In the genomic region with DNA sequence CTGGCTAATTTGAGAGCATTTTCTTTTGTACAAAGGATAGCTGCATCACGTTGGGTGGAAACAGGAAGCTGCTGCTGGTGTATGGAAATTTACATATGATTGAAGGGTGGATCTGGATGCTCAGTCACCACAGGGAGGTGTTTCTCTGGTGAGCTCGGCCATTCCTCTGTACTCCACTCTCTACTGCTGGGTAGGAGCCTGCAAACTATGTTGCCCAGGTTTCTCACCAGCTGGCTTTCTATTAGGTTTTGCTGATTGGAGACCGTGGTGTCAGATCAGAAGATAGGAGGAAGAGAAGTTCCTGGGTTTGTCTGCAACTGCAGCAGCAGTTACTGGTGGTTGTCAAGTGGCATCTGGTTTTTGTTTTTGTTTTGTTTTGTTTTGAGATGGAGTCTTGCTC, we compare ENCODE assay signal across 16 cellular contexts.
DNase-seq lines count a peak whose midpoint lies in the region; ATAC-seq, FAIRE-seq and TF ChIP-seq lines count a peak whose summit lies in the region.
"Had no signal": no experiment of that assay in that cellular context is flagged by ENCODE, and none has a peak within 500 bp of the region (broad histone marks: within the 10 kb centered on the region; RNA-seq: fewer than 3 reads in every experiment).

No MANE protein-coding gene starts in this region.

- no peak for TF ChIP-seq CTCF in K562 (IDR thresholded peaks at IDR 0.05 in 2 of 3, conservative IDR thresholded peaks at IDR 0.05 in 1 of 3; ENCODE audit: insufficient read depth in 2 of 3, low read depth in 1 of 3, low read length in 3 of 3)
- no peak for TF ChIP-seq CTCF in coronary artery (IDR thresholded peaks at IDR 0.05)

- no peak overlapping the region for H3K9ac ChIP-seq in K562 (ENCODE audit: insufficient read depth in 1 of 2, low read depth in 2 of 2, low read length in 2 of 2)
- H3K9ac ChIP-seq: KMS-11 had no signal

- 22% methylated on average over 3 of the region's 3 CpGs for WGBS in K562 (ENCODE audit: insufficient coverage, low coverage, missing lambda C conversion rate)

- intact Hi-C loops in K562 (cut with micrococcal nuclease) = no loop called here

- H3K4me1 ChIP-seq in K562 (replicated peaks in 1 of 2; ENCODE audit: control insufficient read depth in 2 of 2, insufficient read depth in 2 of 2, low read length in 2 of 2) = no peaks in the 10 kb centered on the region

- H3K9me1 ChIP-seq in K562 (ENCODE audit: control insufficient read depth, insufficient read depth, low read length) = no peaks in the 10 kb centered on the region

- no peak for FAIRE-seq in K562 (lab: Jason Lieb, UNC)
- FAIRE-seq: keratinocyte, urothelium cell line had no signal

- H3K79me2 ChIP-seq in K562 (ENCODE audit: control insufficient read depth, insufficient read depth, low read length) = no peaks in the 10 kb centered on the region

- no peak overlapping the region for H2AFZ ChIP-seq in K562 (ENCODE audit: low read depth, low read length)
- H2AFZ ChIP-seq: PC-9 had no signal

- no peak overlapping the region for H3K4me2 ChIP-seq in K562 (ENCODE audit: insufficient read depth, low read length)
- H3K4me2 ChIP-seq: KMS-11, PC-9 had no signal

- peak; percentile 11 for DNase-seq in stimulated activated CD4-positive, alpha-beta T cell treated with anti-CD3 and anti-CD28 coated beads, Interleukin-15, amount 100 ng/mL, for 24 hours
- no peak for DNase-seq in stimulated activated CD4-positive, alpha-beta T cell treated with anti-CD3 and anti-CD28 coated beads, Interleukin-1b, Interleukin-23, amount 100 ng/mL, for 48 hours
- DNase-seq in K562 (ENCODE audit: extremely low read depth in 1 of 4, low spot score in 3 of 4) (no peak), DMS79 (lab: John Stamatoyannopoulos, UW) (no peak), coronary artery (ENCODE audit: low spot score) (no peak), G401 (ENCODE audit: low spot score) (no peak)
- DNase-seq: dermis blood vessel endothelial cell, NCI-H2171, PC-9, T1000 had no signal

- CTCF ChIA-PET in K562 (lab: Yijun Ruan, JAX; ENCODE audit: low intra/inter-chr PET ratio) = no interaction called here

- no peaks in the 10 kb centered on the region for H3K27me3 ChIP-seq in K562 (ENCODE audit: control insufficient read depth in 2 of 2, insufficient read depth in 2 of 2, low read length in 2 of 2)

- POLR2A ChIA-PET in K562 (lab: Yijun Ruan, JAX) = interaction anchor here (1.4 kb wide), 1 partner anchor 11 kb away, joined by 5 read pairs; no protein-coding TSS in a partner anchor

- no peaks in the 10 kb centered on the region for H4K20me1 ChIP-seq in K562 (replicated peaks; ENCODE audit: control insufficient read depth, insufficient read depth, low read length)

- BruUV-seq in K562 (replicated peaks; lab: Mats Ljungman, UMichigan) = no TSS peak

- peaks cover 32% of the 10 kb centered on the region for H3K36me3 ChIP-seq in K562 (ENCODE audit: control insufficient read depth, insufficient read depth, low read length)

- no peaks in the 10 kb centered on the region for H3K9me3 ChIP-seq in K562 (replicated peaks; ENCODE audit: control insufficient read depth, insufficient read depth, low read depth, low read length)

- TF ChIP-seq EP300 in K562 (IDR thresholded peaks at IDR 0.05; ENCODE audit: low read length) = no peak

- ATAC-seq in SK-N-SH treated with all-trans-retinoic acid at 6 μM for 48 hours (peak; percentile 37; the same call in 1 of the 3 replicates), K562 (peak; percentile 77), GM21737 (IDR thresholded peaks at IDR 0.05; ENCODE audit: unreplicated experiment) (no peak)
- ATAC-seq: HCT116 had no signal

- in situ Hi-C loops in K562 (cut with MboI) (no loop called here), G401 (cut with HindIII; ENCODE audit: low sequenced_read_pairs) (no loop called here)

- TF ChIP-seq POLR2A in K562 (conservative IDR thresholded peaks at IDR 0.05) = no peak

- no peak for TF ChIP-seq RAD21 in K562 (CRISPR knock-in tag; conservative IDR thresholded peaks at IDR 0.05 in 1 of 2, IDR thresholded peaks at IDR 0.05 in 1 of 2)

- no peak overlapping the region for H3K27ac ChIP-seq in K562 (ENCODE audit: extremely low read depth, low read depth, low read length)
- no peak overlapping the region for H3K27ac ChIP-seq in coronary artery
- H3K27ac ChIP-seq: KMS-11, PC-9 had no signal

- no peak overlapping the region for H3K4me3 ChIP-seq in K562
- H3K4me3 ChIP-seq in coronary artery = no peak overlapping the region
- H3K4me3 ChIP-seq: PC-9 had no signal

TF ChIP-seq in SK-N-SH treated with all-trans-retinoic acid at 6 μM for 48 hours, 23 proteins besides CTCF, POLR2A, EP300 and RAD21 (continues in another document):
- TF ChIP-seq TSHZ2 (CRISPR knock-in tag; IDR thresholded peaks at IDR 0.05) (no peak), BACH2 (CRISPR knock-in tag; IDR thresholded peaks at IDR 0.05; ENCODE audit: borderline replicate concordance) (no peak), POU6F1 (CRISPR knock-in tag; IDR thresholded peaks at IDR 0.05; ENCODE audit: borderline replicate concordance, low read depth) (no peak)

TF ChIP-seq in K562, 482 proteins besides CTCF, POLR2A, EP300 and RAD21:
- TF ChIP-seq KLF10 (CRISPR knock-in tag; IDR thresholded peaks at IDR 0.05) = no peak
- TF ChIP-seq, protein P1, sequence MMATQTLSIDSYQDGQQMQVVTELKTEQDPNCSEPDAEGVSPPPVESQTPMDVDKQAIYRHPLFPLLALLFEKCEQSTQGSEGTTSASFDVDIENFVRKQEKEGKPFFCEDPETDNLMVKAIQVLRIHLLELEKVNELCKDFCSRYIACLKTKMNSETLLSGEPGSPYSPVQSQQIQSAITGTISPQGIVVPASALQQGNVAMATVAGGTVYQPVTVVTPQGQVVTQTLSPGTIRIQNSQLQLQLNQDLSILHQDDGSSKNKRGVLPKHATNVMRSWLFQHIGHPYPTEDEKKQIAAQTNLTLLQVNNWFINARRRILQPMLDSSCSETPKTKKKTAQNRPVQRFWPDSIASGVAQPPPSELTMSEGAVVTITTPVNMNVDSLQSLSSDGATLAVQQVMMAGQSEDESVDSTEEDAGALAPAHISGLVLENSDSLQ (IDR thresholded peaks at IDR 0.05) = peak; percentile 46; the same call in 1 of the 2 replicates
- 0 out of 2 replicates have a peak, but pooled peaks have one; percentile 23 for TF ChIP-seq GATA2 (CRISPR knock-in tag; IDR thresholded peaks at IDR 0.05)
